Comparison of ENCODE assay signal across 28 cellular contexts in genomic region chr10:2439983-2440382, GRCh38.
"Had no signal": no experiment of that assay in that cellular context is flagged by ENCODE, and none has a peak within 500 bp of the region (broad histone marks: within the 10 kb centered on the region; RNA-seq: fewer than 3 reads in every experiment).

No MANE protein-coding gene starts in this region.

- DNase-seq: stimulated activated CD4-positive, alpha-beta T cell treated with anti-CD3 and anti-CD28 coated beads, Interleukin-2, amount 100 ng/mL, for 48 hours; stimulated activated CD4-positive, alpha-beta T cell treated with anti-CD3 and anti-CD28 coated beads, Interleukin-4, amount 100 ng/mL, for 1 hour; stimulated activated CD4-positive, alpha-beta T cell treated with anti-CD3 and anti-CD28 coated beads, Interleukin-4, amount 100 ng/mL, for 24 hours; stimulated activated CD4-positive, alpha-beta T cell treated with anti-CD3 and anti-CD28 coated beads, Interleukin-4, amount 100 ng/mL, for 4 hours; stimulated activated CD8-positive, alpha-beta memory T cell treated with anti-CD3 and anti-CD28 coated beads, Interleukin-4, amount 100 ng/mL, for 48 hours; stimulated activated naive B cell treated with anti-CD40 and anti-IgM and Interleukin-4, amounts not matched to agents 10 μg/mL and 1 μg/mL and 100 μg/mL, for 72 hours; stimulated activated naive CD4-positive, alpha-beta T cell; stimulated activated naive CD4-positive, alpha-beta T cell treated with Interleukin-2 at 50 U/mL for 16 hours; stimulated activated naive CD8-positive, alpha-beta T cell treated with anti-CD3 and anti-CD28 coated beads, Interleukin-15, amount 100 ng/mL, for 72 hours; stimulated activated naive CD8-positive, alpha-beta T cell treated with anti-CD3 and anti-CD28 coated beads, Interleukin-15, Interleukin-2, amounts not matched to agents 100 U/mL and 50 U/mL, for 24 hours; stomach; substantia nigra; testis; thyroid gland; tibial artery; transverse colon; trophoblast cell; upper lobe of left lung; upper lobe of right lung; uterus had no signal

- H3K27me3 Mint-ChIP-seq: stimulated activated memory B cell treated with anti-CD40 and anti-IgM and Interleukin-4, amounts not matched to agents 10 μg/mL and 1 μg/mL and 100 μg/mL, for 72 hours had no signal

- H3K27me3 ChIP-seq: stomach, suprapubic skin, testis, thyroid gland, tibial artery, tibial nerve, transverse colon, upper lobe of left lung, upper lobe of right lung, uterus, vagina had no signal

- H3K9me3 ChIP-seq: suprapubic skin, testis, thoracic aorta, thyroid gland, tibial artery, tibial nerve, upper lobe of left lung, upper lobe of right lung, uterus, vagina had no signal

- ATAC-seq: stimulated activated effector memory CD8-positive, alpha-beta T cell treated with anti-CD3 and anti-CD28 coated beads, Interleukin-12 subunit alpha, Interleukin-12 subunit beta, amount 100 ng/mL, for 72 hours; stimulated activated memory B cell treated with anti-CD40 and anti-IgM and Interleukin-4, amounts not matched to agents 10 μg/mL and 1 μg/mL and 100 μg/mL, for 72 hours; stimulated activated naive B cell treated with anti-CD40 and anti-IgM and Interleukin-4, amounts not matched to agents 10 μg/mL and 1 μg/mL and 100 μg/mL, for 72 hours; stimulated activated naive CD8-positive, alpha-beta T cell treated with anti-CD3 and anti-CD28 coated beads, Interleukin-15, amount 100 ng/mL, for 72 hours; stimulated activated naive CD8-positive, alpha-beta T cell treated with anti-CD3 and anti-CD28 coated beads, Interleukin-15, Interleukin-2, amounts not matched to agents 100 U/mL and 50 U/mL, for 24 hours; upper lobe of right lung had no signal

- H3K27ac Mint-ChIP-seq: stimulated activated effector memory CD8-positive, alpha-beta T cell treated with anti-CD3 and anti-CD28 coated beads, Interleukin-12 subunit alpha, Interleukin-12 subunit beta, amount 100 ng/mL, for 72 hours; stimulated activated memory B cell treated with anti-CD40 and anti-IgM and Interleukin-4, amounts not matched to agents 10 μg/mL and 1 μg/mL and 100 μg/mL, for 72 hours; stimulated activated naive B cell treated with anti-CD40 and anti-IgM and Interleukin-4, amounts not matched to agents 10 μg/mL and 1 μg/mL and 100 μg/mL, for 72 hours; stimulated activated naive CD8-positive, alpha-beta T cell treated with anti-CD3 and anti-CD28 coated beads, Interleukin-15, amount 100 ng/mL, for 72 hours; stimulated activated naive CD8-positive, alpha-beta T cell treated with anti-CD3 and anti-CD28 coated beads, Interleukin-15, Interleukin-2, amounts not matched to agents 100 ng/mL and 50 ng/mL, for 24 hours; type B pancreatic cell had no signal

- H3K4me3 Mint-ChIP-seq: stimulated activated effector memory CD8-positive, alpha-beta T cell treated with anti-CD3 and anti-CD28 coated beads, Interleukin-12 subunit alpha, Interleukin-12 subunit beta, amount 100 ng/mL, for 72 hours; stimulated activated memory B cell treated with anti-CD40 and anti-IgM and Interleukin-4, amounts not matched to agents 10 μg/mL and 1 μg/mL and 100 μg/mL, for 72 hours; stimulated activated naive B cell treated with anti-CD40 and anti-IgM and Interleukin-4, amounts not matched to agents 10 μg/mL and 1 μg/mL and 100 μg/mL, for 72 hours; stimulated activated naive CD8-positive, alpha-beta T cell treated with anti-CD3 and anti-CD28 coated beads, Interleukin-15, amount 100 ng/mL, for 72 hours; stimulated activated naive CD8-positive, alpha-beta T cell treated with anti-CD3 and anti-CD28 coated beads, Interleukin-15, Interleukin-2, amounts not matched to agents 100 ng/mL and 50 ng/mL, for 24 hours; type B pancreatic cell had no signal

- H3K27ac ChIP-seq: stomach, suprapubic skin, testis, thoracic aorta, thyroid gland, tibial artery, tibial nerve, transverse colon, upper lobe of left lung, upper lobe of right lung, uterus, vagina had no signal

- H3K4me3 ChIP-seq: stomach, suprapubic skin, testis, thoracic aorta, thyroid gland, tibial artery, tibial nerve, transverse colon, upper lobe of left lung, upper lobe of right lung, uterus, vagina had no signal

- H3K36me3 Mint-ChIP-seq: stimulated activated effector memory CD8-positive, alpha-beta T cell treated with anti-CD3 and anti-CD28 coated beads, Interleukin-12 subunit alpha, Interleukin-12 subunit beta, amount 100 ng/mL, for 72 hours; stimulated activated memory B cell treated with anti-CD40 and anti-IgM and Interleukin-4, amounts not matched to agents 10 μg/mL and 1 μg/mL and 100 μg/mL, for 72 hours; stimulated activated naive B cell treated with anti-CD40 and anti-IgM and Interleukin-4, amounts not matched to agents 10 μg/mL and 1 μg/mL and 100 μg/mL, for 72 hours; type B pancreatic cell had no signal

- H3K9me3 Mint-ChIP-seq: stimulated activated memory B cell treated with anti-CD40 and anti-IgM and Interleukin-4, amounts not matched to agents 10 μg/mL and 1 μg/mL and 100 μg/mL, for 72 hours; stimulated activated naive CD8-positive, alpha-beta T cell treated with anti-CD3 and anti-CD28 coated beads, Interleukin-15, Interleukin-2, amounts not matched to agents 100 ng/mL and 50 ng/mL, for 24 hours had no signal

- H3K4me1 Mint-ChIP-seq: stimulated activated effector memory CD8-positive, alpha-beta T cell treated with anti-CD3 and anti-CD28 coated beads, Interleukin-12 subunit alpha, Interleukin-12 subunit beta, amount 100 ng/mL, for 72 hours; stimulated activated memory B cell treated with anti-CD40 and anti-IgM and Interleukin-4, amounts not matched to agents 10 μg/mL and 1 μg/mL and 100 μg/mL, for 72 hours; stimulated activated naive B cell treated with anti-CD40 and anti-IgM and Interleukin-4, amounts not matched to agents 10 μg/mL and 1 μg/mL and 100 μg/mL, for 72 hours; stimulated activated naive CD8-positive, alpha-beta T cell treated with anti-CD3 and anti-CD28 coated beads, Interleukin-15, amount 100 ng/mL, for 72 hours had no signal

- H3K36me3 ChIP-seq: stomach, suprapubic skin, thoracic aorta, thyroid gland, tibial artery, tibial nerve, transverse colon, upper lobe of left lung, upper lobe of right lung, uterus, vagina had no signal
